In the genomic region with DNA sequence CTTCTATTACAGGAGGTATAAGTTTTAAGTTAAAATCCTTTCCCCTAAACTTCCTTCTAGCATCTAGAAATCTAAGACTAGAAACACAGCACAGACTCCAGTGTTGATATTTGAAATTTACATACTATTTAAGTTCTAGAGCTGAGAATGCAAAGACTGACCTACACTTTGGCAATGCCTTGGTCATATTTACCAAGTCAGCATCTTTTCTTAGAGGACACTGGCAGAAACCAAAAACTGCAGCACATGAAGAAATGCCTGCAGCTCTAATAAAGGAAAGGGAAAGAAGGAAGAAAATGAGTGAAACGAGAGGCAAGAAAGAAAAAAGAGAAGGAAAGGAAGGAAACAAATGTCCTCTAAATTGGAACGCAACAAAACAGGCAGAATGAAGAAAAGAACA, we compare ENCODE assay signal across 35 cellular contexts.
"Had no signal": no experiment of that assay in that cellular context is flagged by ENCODE, and none has a peak within 500 bp of the region (broad histone marks: within the 10 kb centered on the region; RNA-seq: fewer than 3 reads in every experiment).

No MANE protein-coding gene starts in this region.

- H3K4me3 ChIP-seq: MG63 had no signal

- H3K27me3 ChIP-seq: MG63 had no signal

- DNase-seq: Karpas-422, Kasumi-1, MG63, MM.1S, MV-4-11, NCI-H1048, NCI-H1092, NCI-H1092 treated with DMSO at 0.1 percent for 48 hours, NCI-H1105, NCI-H1105 treated with DMSO at 0.1 percent for 48 hours, NCI-H1417, NCI-H1417 treated with DMSO at 0.1 percent for 48 hours, NCI-H1436, NCI-H1436 treated with DMSO at 0.1 percent for 48 hours, NCI-H146, NCI-H1694, NCI-H1694 treated with DMSO at 0.1 percent for 48 hours, NCI-H187, NCI-H187 treated with DMSO at 0.1 percent for 48 hours, NCI-H1930, NCI-H2029, NCI-H2029 treated with DMSO at 0.1 percent for 48 hours, NCI-H2081, NCI-H2081 treated with DMSO at 0.1 percent for 48 hours, NCI-H2107, NCI-H2171, NCI-H2171 treated with DMSO at 0.1 percent for 48 hours, NCI-H2227 treated with DMSO at 0.1 percent for 48 hours, NCI-H226, NCI-H345, NCI-H446, NCI-H446 treated with DMSO at 0.1 percent for 48 hours, NCI-H510A, NCI-H510A treated with DMSO at 0.1 percent for 48 hours, NCI-H524 had no signal

- H3K36me3 ChIP-seq: MG63 had no signal

- H3K9me3 ChIP-seq: MG63 had no signal
